In the genomic region with DNA sequence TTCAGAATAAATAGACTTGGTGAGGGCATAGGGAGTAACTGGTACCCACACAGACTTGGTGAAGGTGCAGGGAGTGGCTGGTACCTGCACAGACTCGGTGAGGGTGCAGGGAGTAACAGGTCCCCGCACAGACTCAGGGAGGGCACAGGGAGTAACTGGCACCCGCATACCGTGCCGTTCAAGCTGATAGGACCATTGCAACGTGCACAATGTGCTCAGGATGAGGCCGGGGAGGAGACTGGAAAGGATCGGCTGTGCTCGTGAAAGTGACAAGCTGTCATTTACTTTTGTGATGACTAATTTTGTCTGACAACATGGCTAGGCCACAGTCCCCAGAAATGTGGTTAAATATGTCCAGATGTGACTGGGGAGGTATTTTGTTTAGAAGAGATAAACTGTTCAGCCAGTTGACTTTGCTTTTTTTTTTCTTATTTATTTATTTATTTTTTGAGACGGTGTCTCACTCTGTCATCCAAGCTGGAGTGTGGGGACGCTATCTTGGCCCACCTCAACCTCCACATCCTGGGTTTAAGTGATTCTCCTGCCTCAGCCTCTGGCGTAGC, we compare ENCODE assay signal across 15 cellular contexts.
"Had no signal": no experiment of that assay in that cellular context is flagged by ENCODE, and none has a peak within 500 bp of the region (broad histone marks: within the 10 kb centered on the region; RNA-seq: fewer than 3 reads in every experiment).

No MANE protein-coding gene starts in this region.

- H3K36me3 Mint-ChIP-seq: naive B cell, type B pancreatic cell had no signal

- FAIRE-seq: endometrium, keratinocyte had no signal

- H3K4me3 Mint-ChIP-seq: activated B cell treated with CpG ODN at 0.5 μM for 24 hours; activated CD4-positive, alpha-beta T cell treated with anti-CD3 and anti-CD28 coated beads, Interleukin-2, amount 10 ng/mL, durations not matched to agents 7 days and 5 days; activated T-cell treated with anti-CD3 and anti-CD28 coated beads, Interleukin-2, amount 50 U/mL, for 4 hours; naive B cell; neural progenitor cell; stimulated activated naive CD8-positive, alpha-beta T cell treated with anti-CD3 and anti-CD28 coated beads, Interleukin-15, Interleukin-2, amounts not matched to agents 100 ng/mL and 50 ng/mL, for 24 hours; type B pancreatic cell had no signal

- H3K27me3 Mint-ChIP-seq: activated CD4-positive, alpha-beta T cell treated with anti-CD3 and anti-CD28 coated beads, Interleukin-2, amount 10 ng/mL, durations not matched to agents 7 days and 5 days; naive B cell; stimulated activated naive CD8-positive, alpha-beta T cell treated with anti-CD3 and anti-CD28 coated beads, Interleukin-15, Interleukin-2, amounts not matched to agents 100 ng/mL and 50 ng/mL, for 24 hours; type B pancreatic cell had no signal

- H3K9me3 Mint-ChIP-seq: activated B cell treated with CpG ODN at 0.5 μM for 24 hours; activated CD4-positive, alpha-beta T cell treated with anti-CD3 and anti-CD28 coated beads, Interleukin-2, amount 10 ng/mL, durations not matched to agents 7 days and 5 days; activated T-cell treated with anti-CD3 and anti-CD28 coated beads, Interleukin-2, amount 50 U/mL, for 4 hours; naive B cell; neural progenitor cell; stimulated activated naive CD8-positive, alpha-beta T cell treated with anti-CD3 and anti-CD28 coated beads, Interleukin-15, Interleukin-2, amounts not matched to agents 100 ng/mL and 50 ng/mL, for 24 hours; type B pancreatic cell had no signal

- H3K27ac Mint-ChIP-seq: activated B cell treated with CpG ODN at 0.5 μM for 24 hours; activated CD4-positive, alpha-beta T cell treated with anti-CD3 and anti-CD28 coated beads, Interleukin-2, amount 10 ng/mL, durations not matched to agents 7 days and 5 days; neural progenitor cell; stimulated activated naive CD8-positive, alpha-beta T cell treated with anti-CD3 and anti-CD28 coated beads, Interleukin-15, Interleukin-2, amounts not matched to agents 100 ng/mL and 50 ng/mL, for 24 hours; type B pancreatic cell had no signal

- H3K4me1 Mint-ChIP-seq: activated B cell treated with CpG ODN at 0.5 μM for 24 hours, naive B cell, neural progenitor cell had no signal

- DNase-seq: activated B cell treated with CpG ODN at 0.5 μM for 24 hours; activated CD4-positive, alpha-beta T cell treated with anti-CD3 and anti-CD28 coated beads, Interleukin-2, amount 10 ng/mL, durations not matched to agents 7 days and 5 days; activated T-cell treated with anti-CD3 and anti-CD28 coated beads, Interleukin-2, amount 50 U/mL, for 4 hours; colonic mucosa; hippocampal formation; left ventricle myocardium inferior; naive B cell; ovary; right lobe of liver; stimulated activated CD4-positive, alpha-beta T cell treated with anti-CD3 and anti-CD28 coated beads, Interleukin-4, amount 100 ng/mL, for 4 hours had no signal
